In the genomic region with DNA sequence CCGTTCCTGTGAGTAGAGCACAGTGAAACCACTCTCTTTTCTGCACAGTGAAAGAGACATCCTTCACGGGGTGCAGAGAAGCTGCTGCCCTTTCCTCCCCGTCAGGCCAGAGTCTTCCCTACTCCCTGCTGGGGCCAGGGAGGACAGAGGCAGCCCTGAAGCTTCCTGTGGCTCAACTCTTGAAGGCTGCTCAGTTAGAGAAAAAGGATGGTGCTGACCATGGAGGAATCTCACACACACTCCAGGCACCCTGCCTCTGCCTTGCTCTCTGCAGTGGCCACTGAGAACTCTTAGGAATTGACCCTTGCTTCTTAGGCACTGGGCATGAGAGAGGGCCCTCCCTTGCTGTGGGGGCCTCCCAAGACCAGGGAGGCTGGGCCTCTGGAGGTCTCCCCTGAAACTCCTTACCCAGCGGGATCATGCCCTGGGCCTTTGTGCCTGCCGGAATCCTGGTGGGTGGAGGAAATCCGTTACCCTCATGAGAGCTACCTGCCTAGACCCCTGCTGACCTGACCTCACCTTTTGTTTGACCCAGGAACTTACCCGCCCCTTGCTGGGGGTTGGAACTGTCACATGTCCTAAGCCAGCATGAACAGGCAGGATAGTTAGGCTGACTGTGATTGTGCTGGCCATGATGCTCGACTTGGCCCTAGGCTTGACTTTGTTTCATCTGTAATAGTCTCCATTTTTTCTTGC, we compare ENCODE assay signal across 18 cellular contexts.
DNase-seq lines count a peak whose midpoint lies in the region; ATAC-seq and TF ChIP-seq lines count a peak whose summit lies in the region.
"Had no signal": no experiment of that assay in that cellular context is flagged by ENCODE, and none has a peak within 500 bp of the region (broad histone marks: within the 10 kb centered on the region; RNA-seq: fewer than 3 reads in every experiment).

No MANE protein-coding gene starts in this region.

- H3K9me3 ChIP-seq in thoracic aorta = no peaks in the 10 kb centered on the region
- H3K9me3 ChIP-seq in CD4-positive, alpha-beta memory T cell (ENCODE audit: control insufficient read depth in 1 of 2, low read length in 2 of 2) = no peaks in the 10 kb centered on the region
- H3K9me3 ChIP-seq: tibial nerve had no signal

- no peak for ATAC-seq in activated CD8-positive, alpha-beta memory T cell treated with anti-CD3 and anti-CD28 coated beads, Interleukin-2, amount 10 ng/mL, durations not matched to agents 7 days and 5 days
- no peak for ATAC-seq in thoracic aorta (ENCODE audit: insufficient number of reproducible peaks, low FRiP score, low read depth)
- no peak for ATAC-seq in GM19467 (IDR thresholded peaks at IDR 0.05; ENCODE audit: unreplicated experiment)
- ATAC-seq in GM19023 (IDR thresholded peaks at IDR 0.05; ENCODE audit: unreplicated experiment) = no peak
- ATAC-seq: effector memory CD8-positive, alpha-beta T cell; WTC11 had no signal

- H3K79me1 ChIP-seq in mesendoderm (ENCODE audit: low read length) = no peaks in the 10 kb centered on the region

- no peak overlapping the region for H3K27ac Mint-ChIP-seq in activated CD8-positive, alpha-beta memory T cell treated with anti-CD3 and anti-CD28 coated beads, Interleukin-2, amount 10 ng/mL, durations not matched to agents 7 days and 5 days
- H3K27ac Mint-ChIP-seq in CD4-positive, alpha-beta memory T cell = no peak overlapping the region
- H3K27ac Mint-ChIP-seq: effector memory CD8-positive, alpha-beta T cell; WTC11 had no signal

- no peak overlapping the region for H3K18ac ChIP-seq in mesendoderm (ENCODE audit: low read length)

- no peaks in the 10 kb centered on the region for H3K36me3 Mint-ChIP-seq in activated CD8-positive, alpha-beta memory T cell treated with anti-CD3 and anti-CD28 coated beads, Interleukin-2, amount 10 ng/mL, durations not matched to agents 7 days and 5 days
- no peaks in the 10 kb centered on the region for H3K36me3 Mint-ChIP-seq in CD4-positive, alpha-beta memory T cell
- H3K36me3 Mint-ChIP-seq: WTC11 had no signal

- H3K4me1 ChIP-seq in mesendoderm (ENCODE audit: control insufficient read depth, low read depth, low read length) (peaks cover 8% of the 10 kb centered on the region), thoracic aorta (ENCODE audit: control insufficient read depth in 1 of 2, low read depth in 2 of 2) (peaks cover 44 to 94% of the 10 kb centered on the region in 2 donors)
- no peaks in the 10 kb centered on the region for H3K4me1 ChIP-seq in CD4-positive, alpha-beta memory T cell (ENCODE audit: insufficient read depth, low read length)

- H3K4me3 Mint-ChIP-seq in activated CD8-positive, alpha-beta memory T cell treated with anti-CD3 and anti-CD28 coated beads, Interleukin-2, amount 10 ng/mL, durations not matched to agents 7 days and 5 days = no peak overlapping the region
- H3K4me3 Mint-ChIP-seq in CD4-positive, alpha-beta memory T cell = no peak overlapping the region
- H3K4me3 Mint-ChIP-seq: effector memory CD8-positive, alpha-beta T cell; WTC11 had no signal

- no peaks in the 10 kb centered on the region for H3K27me3 ChIP-seq in mesendoderm (ENCODE audit: insufficient read depth, low read length, poor library complexity)
- H3K27me3 ChIP-seq in thoracic aorta (replicated peaks; ENCODE audit: insufficient read depth) = no peaks in the 10 kb centered on the region
- H3K27me3 ChIP-seq in CD4-positive, alpha-beta memory T cell (ENCODE audit: insufficient read depth, low read length) = no peaks in the 10 kb centered on the region
- H3K27me3 ChIP-seq: tibial nerve had no signal

- H3K4me2 ChIP-seq in mesendoderm (ENCODE audit: low read length) = no peak overlapping the region

- WGBS in mesendoderm (ENCODE audit: extremely low coverage, insufficient coverage, low lambda C conversion rate) = no CpG with 5 or more reads among the region's 8 CpGs

- H2BK120ac ChIP-seq in mesendoderm (ENCODE audit: low read depth, low read length) = no peak overlapping the region

- intact Hi-C loops in CD4-positive, alpha-beta memory T cell (cut with micrococcal nuclease) = no loop called here

- peaks cover 47% of the 10 kb centered on the region for H3K4me1 Mint-ChIP-seq in activated CD8-positive, alpha-beta memory T cell treated with anti-CD3 and anti-CD28 coated beads, Interleukin-2, amount 10 ng/mL, durations not matched to agents 7 days and 5 days
- H3K4me1 Mint-ChIP-seq in CD4-positive, alpha-beta memory T cell = peaks cover 4 to 10% (median 6%) of the 10 kb centered on the region in 4 donors

- no peak overlapping the region for H4K8ac ChIP-seq in mesendoderm (ENCODE audit: low read depth, low read length)

- no peak for TF ChIP-seq CTCF in thoracic aorta (IDR thresholded peaks at IDR 0.05)

- no peak overlapping the region for H3K56ac ChIP-seq in mesendoderm (ENCODE audit: low read length)

- no peak overlapping the region for H3K4ac ChIP-seq in mesendoderm (ENCODE audit: low read depth, low read length)

- H3K36me3 ChIP-seq in mesendoderm (ENCODE audit: control insufficient read depth, insufficient read depth, low read length) (no peaks in the 10 kb centered on the region), thoracic aorta (no peaks in the 10 kb centered on the region)
- H3K36me3 ChIP-seq in CD4-positive, alpha-beta memory T cell (ENCODE audit: insufficient read depth, low read length) = no peaks in the 10 kb centered on the region
- H3K36me3 ChIP-seq: tibial nerve had no signal

- H2BK5ac ChIP-seq in mesendoderm (ENCODE audit: low read length) = no peak overlapping the region

- no peak overlapping the region for H2BK15ac ChIP-seq in mesendoderm (replicated peaks; ENCODE audit: low read depth)

- H3K9me3 Mint-ChIP-seq in activated CD8-positive, alpha-beta memory T cell treated with anti-CD3 and anti-CD28 coated beads, Interleukin-2, amount 10 ng/mL, durations not matched to agents 7 days and 5 days (ENCODE audit: low read depth) = no peaks in the 10 kb centered on the region
- no peaks in the 10 kb centered on the region for H3K9me3 Mint-ChIP-seq in CD4-positive, alpha-beta memory T cell
- H3K9me3 Mint-ChIP-seq: effector memory CD8-positive, alpha-beta T cell had no signal

- no peak overlapping the region for H3K4me3 ChIP-seq in mesendoderm (ENCODE audit: low read length)
- H3K4me3 ChIP-seq in thoracic aorta = no peak overlapping the region
- no peak overlapping the region for H3K4me3 ChIP-seq in CD4-positive, alpha-beta memory T cell (ENCODE audit: low read length in 2 of 2)
- H3K4me3 ChIP-seq: tibial nerve had no signal

- no peak overlapping the region for H3K23ac ChIP-seq in mesendoderm (ENCODE audit: low read length)

- CTCF ChIA-PET in activated CD8-positive, alpha-beta memory T cell treated with anti-CD3 and anti-CD28 coated beads, Interleukin-2, amount 10 ng/mL, durations not matched to agents 7 days and 5 days (lab: Charles Lee) = no interaction called here
- CTCF ChIA-PET in CD4-positive, alpha-beta memory T cell (lab: Charles Lee; ENCODE audit: partially characterized antibody) = no interaction called here

- DNase-seq in activated CD8-positive, alpha-beta memory T cell treated with anti-CD3 and anti-CD28 coated beads for 24 hours = peak; percentile 21
- no peak for DNase-seq in activated CD8-positive, alpha-beta memory T cell treated with anti-CD3 and anti-CD28 coated beads, Interleukin-2, amount 50 U/mL, for 4 hours
- DNase-seq in activated CD8-positive, alpha-beta memory T cell treated with anti-CD3 and anti-CD28 coated beads, Interleukin-2, amount 10 ng/mL, durations not matched to agents 7 days and 5 days = peak; percentile 23
- DNase-seq in mesendoderm (no peak), thoracic aorta (ENCODE audit: low spot score) (no peak)
- no peak for DNase-seq in CD4-positive, alpha-beta memory T cell
- DNase-seq: activated effector memory CD4-positive, alpha-beta T cell treated with Interleukin-2 at 50 U/mL for 16 hours; central memory CD4-positive, alpha-beta T cell; effector memory CD8-positive, alpha-beta T cell; NCI-H2029 treated with DMSO at 0.1 percent for 48 hours; SIG-M5; small intestine had no signal

- no peaks in the 10 kb centered on the region for H3K79me2 ChIP-seq in mesendoderm (ENCODE audit: control insufficient read depth, insufficient read depth, low read length)
- H3K79me2 ChIP-seq: parathyroid adenoma had no signal

- H3K27me3 Mint-ChIP-seq in activated CD8-positive, alpha-beta memory T cell treated with anti-CD3 and anti-CD28 coated beads, Interleukin-2, amount 10 ng/mL, durations not matched to agents 7 days and 5 days = peaks cover 12% of the 10 kb centered on the region
- peaks cover 1 to 2% of the 10 kb centered on the region in 2 donors for H3K27me3 Mint-ChIP-seq in CD4-positive, alpha-beta memory T cell
- H3K27me3 Mint-ChIP-seq: effector memory CD8-positive, alpha-beta T cell had no signal

- peak overlapping the region; percentile 77 for H2AK5ac ChIP-seq in mesendoderm (ENCODE audit: low read length)

- H3K9ac ChIP-seq in mesendoderm (ENCODE audit: low read length) = no peak overlapping the region
- H3K9ac ChIP-seq: parathyroid adenoma had no signal

- H3K27ac ChIP-seq in mesendoderm (ENCODE audit: low read depth, low read length) (no peak overlapping the region), thoracic aorta (peak overlapping the region; percentile 94 to 96)
- no peak overlapping the region for H3K27ac ChIP-seq in CD4-positive, alpha-beta memory T cell (ENCODE audit: low read depth, low read length)
- H3K27ac ChIP-seq: C4-2B had no signal

- no peak overlapping the region for H4K5ac ChIP-seq in mesendoderm (ENCODE audit: low read length)

- POLR2A ChIA-PET in CD4-positive, alpha-beta memory T cell (lab: Charles Lee; ENCODE audit: partially characterized antibody) = no interaction called here

Comparison
In these comparisons a context has a peak if more than half of its experiments do, and no peak if none do; other contexts are left out.
1. DNase-seq: peak in activated CD8-positive, alpha-beta memory T cell treated with anti-CD3 and anti-CD28 coated beads for 24 hours (single experiment) and activated CD8-positive, alpha-beta memory T cell treated with anti-CD3 and anti-CD28 coated beads, Interleukin-2, amount 10 ng/mL, durations not matched to agents 7 days and 5 days (single experiment); none in activated CD8-positive, alpha-beta memory T cell treated with anti-CD3 and anti-CD28 coated beads, Interleukin-2, amount 50 U/mL, for 4 hours (single experiment), mesendoderm (single experiment), thoracic aorta (single experiment) and CD4-positive, alpha-beta memory T cell (0 of 5).
2. H3K27ac ChIP-seq: peak in thoracic aorta (2 of 2); none in mesendoderm (single experiment) and CD4-positive, alpha-beta memory T cell (single experiment).